In genomic region chr14:80211143-80212024, GRCh38 we compare ENCODE assay signal across 9 cellular contexts. TPM values are rescaled to one million over a fixed set of nuclear protein-coding genes. Genes with fewer than 3 reads are reported as not detected.
DNase-seq lines count a peak whose midpoint lies in the region; ATAC-seq and TF ChIP-seq lines count a peak whose summit lies in the region.
"Had no signal": no experiment of that assay in that cellular context is flagged by ENCODE, and none has a peak within 500 bp of the region (broad histone marks: within the 10 kb centered on the region; RNA-seq: fewer than 3 reads in every experiment).

TSS of gene DIO2 (minus strand) at chr14:80211504. CDS start at chr14:80211472, 32 bp downstream.

- no CpG with 5 or more reads among the region's 17 CpGs for WGBS in H9 (ENCODE audit: extremely low coverage, insufficient read length, low lambda C conversion rate)
- 13 to 30% methylated on average over 17 of the region's 17 CpGs for WGBS in testis, 2 donors

- no peak within 1 kb of the TSS for H3K23ac ChIP-seq in H9 (ENCODE audit: insufficient read length, low read depth, low read length)

- no peak within 1 kb of the TSS for H2BK12ac ChIP-seq in H9 (ENCODE audit: insufficient read length, low read depth, low read length)

- TF ChIP-seq CTCF in H9 (conservative IDR thresholded peaks at IDR 0.05) (no peak), breast epithelium (IDR thresholded peaks at IDR 0.05) (no peak), testis (IDR thresholded peaks at IDR 0.05) (no peak)

- H3K27ac ChIP-seq in H9 (ENCODE audit: insufficient read length, low read depth, low read length) = no peak within 1 kb of the TSS
- H3K27ac ChIP-seq in breast epithelium = no peak within 1 kb of the TSS
- H3K27ac ChIP-seq in testis = no peak within 1 kb of the TSS
- H3K27ac ChIP-seq: cardiac muscle cell had no signal

- H4K8ac ChIP-seq in H9 (replicated peaks; ENCODE audit: insufficient read length, low read depth, low read length) = no peak within 1 kb of the TSS

- H3K18ac ChIP-seq in H9 (ENCODE audit: insufficient read length, low read depth, low read length) = no peak within 1 kb of the TSS

- H3K27me3 ChIP-seq in H9 (ENCODE audit: insufficient read depth, low read length) = no peaks in the 10 kb centered on the region; the same call in 1 of the 2 replicates
- no peaks in the 10 kb centered on the region for H3K27me3 ChIP-seq in breast epithelium
- no peaks in the 10 kb centered on the region for H3K27me3 ChIP-seq in testis
- H3K27me3 ChIP-seq: cardiac muscle cell had no signal

- H3K4ac ChIP-seq in H9 (ENCODE audit: low read depth, low read length) = no peak within 1 kb of the TSS

- H3K4me1 Mint-ChIP-seq in H9 = peaks cover 11 to 16% of the 10 kb centered on the region in 2 experiments

- no peak within 1 kb of the TSS for H3K56ac ChIP-seq in H9 (ENCODE audit: insufficient read length, low read depth, low read length)

- no peak within 1 kb of the TSS for H2BK15ac ChIP-seq in H9 (ENCODE audit: low read depth, low read length)

- no peak within 1 kb of the TSS for H2BK5ac ChIP-seq in H9 (ENCODE audit: insufficient read length, low read length)

- ATAC-seq in left lobe of liver = peak; percentile 66

- H3K36me3 ChIP-seq in breast epithelium (no peaks in the 10 kb centered on the region), testis (ENCODE audit: low read depth, missing control alignments) (no peaks in the 10 kb centered on the region)
- H3K36me3 ChIP-seq: cardiac muscle cell had no signal

- peaks cover 14% of the 10 kb centered on the region for H3K27me3 Mint-ChIP-seq in H9 (ENCODE audit: low read depth)

- DNase-seq in H9 (peak; percentile 36), breast epithelium (ENCODE audit: low spot score in 2 of 2) (no peak), left lobe of liver (ENCODE audit: low spot score) (no peak), testis (peak; percentile 42), ureter (ENCODE audit: low spot score) (no peak), SKM-1 treated with dmso at 0.1 percent for 144 hours (lab: John Stamatoyannopoulos, UW; ENCODE audit: unreplicated experiment) (no peak), NCI-H2196 (lab: John Stamatoyannopoulos, UW; ENCODE audit: unreplicated experiment) (no peak), NCI-H1092 (lab: John Stamatoyannopoulos, UW) (no peak)

- H3K4me1 ChIP-seq in H9 (ENCODE audit: insufficient read depth, low read length) (no peaks in the 10 kb centered on the region; the same call in 1 of the 2 replicates), breast epithelium (no peaks in the 10 kb centered on the region), testis (no peaks in the 10 kb centered on the region)

- TF ChIP-seq POLR2A in breast epithelium (IDR thresholded peaks at IDR 0.05) = no peak
- TF ChIP-seq POLR2A in testis (IDR thresholded peaks at IDR 0.05) = no peak

- H3K4me3 ChIP-seq in breast epithelium (peak within 1 kb of the TSS; percentile 22 to 52 (median 37)), testis (no peak within 1 kb of the TSS)
- H3K4me3 ChIP-seq: cardiac muscle cell had no signal

- H4K5ac ChIP-seq in H9 (ENCODE audit: insufficient read length, low read depth, low read length) = no peak within 1 kb of the TSS

- H3T11ph ChIP-seq in H9 (ENCODE audit: low read length) = no peak within 1 kb of the TSS

- no peak within 1 kb of the TSS for H3K4me3 Mint-ChIP-seq in H9

- H3K36me3 Mint-ChIP-seq in H9 (ENCODE audit: insufficient read depth in 1 of 3, low read depth in 3 of 3) = no peaks in the 10 kb centered on the region

- no peak within 1 kb of the TSS for H3K4me2 ChIP-seq in H9 (ENCODE audit: insufficient read depth, insufficient read length, low read length)

- H2BK20ac ChIP-seq in H9 (ENCODE audit: low read depth, low read length, poor library complexity, severe bottlenecking) = no peak within 1 kb of the TSS

- no peak within 1 kb of the TSS for H2AFZ ChIP-seq in H9 (ENCODE audit: low read length)

- no peak within 1 kb of the TSS for H2AK5ac ChIP-seq in H9 (ENCODE audit: insufficient read length, low read length)

- H3K23me2 ChIP-seq in H9 (ENCODE audit: insufficient read length, low read depth, low read length, poor library complexity, severe bottlenecking) = no peaks in the 10 kb centered on the region

- peak within 1 kb of the TSS in 1 of 3 experiments; percentile 9; a peak in 1 of 7 replicates for H3K27ac Mint-ChIP-seq in H9

- H4K20me1 ChIP-seq in H9 (ENCODE audit: control insufficient read depth, insufficient read depth, insufficient read length) = no peaks in the 10 kb centered on the region

- H3K9me3 Mint-ChIP-seq in H9 = no peaks in the 10 kb centered on the region

- H4K91ac ChIP-seq in H9 (ENCODE audit: insufficient read length, low read depth, low read length) = no peak within 1 kb of the TSS

- H2BK120ac ChIP-seq in H9 (ENCODE audit: low read depth, low read length, poor library complexity, severe bottlenecking) = no peak within 1 kb of the TSS

- no peaks in the 10 kb centered on the region for H3K79me1 ChIP-seq in H9 (ENCODE audit: insufficient read depth, low read depth, low read length, poor library complexity, severe bottlenecking)

- no peaks in the 10 kb centered on the region for H3K79me2 ChIP-seq in H9 (ENCODE audit: insufficient read depth, low read length)

- intact Hi-C loops in breast epithelium (cut with DNase I; ENCODE audit: low total_unique reads) (no loop called here), testis (cut with DNase I; ENCODE audit: low total_unique reads) (no loop called here)

- no peak within 1 kb of the TSS for H3K14ac ChIP-seq in H9 (ENCODE audit: insufficient read depth, low read length)

- no peaks in the 10 kb centered on the region for H3K9me3 ChIP-seq in H9 (ENCODE audit: control insufficient read depth, low read depth, low read length)
- no peaks in the 10 kb centered on the region for H3K9me3 ChIP-seq in breast epithelium
- no peaks in the 10 kb centered on the region for H3K9me3 ChIP-seq in testis

- no peak within 1 kb of the TSS for H3K9ac ChIP-seq in H9 (ENCODE audit: extremely low read depth, insufficient read length, low read length)

RNA-seq across cellular contexts. Expression of gene DIO2, which starts in this region (rescaled TPM):
- total RNA-seq in H9 (2021) = not detected in 2 replicates
- total RNA-seq in breast epithelium = 1 to 10 TPM; 2.2 to 2.6 (median 2.3) TPM
- 0.10 TPM for total RNA-seq in left lobe of liver
- total RNA-seq in testis = 1 to 10 TPM; 3.8 to 4.9 TPM
- 10.9 TPM for polyA plus RNA-seq in testis (ENCODE audit: insufficient read depth, low read depth, low replicate concordance)
- total RNA-seq in ureter = 4.8 TPM

Comparison
In these comparisons a context has a peak if more than half of its experiments do, and no peak if none do; other contexts are left out.
1. Peak in DNase-seq in H9; RNA of the gene not detected or under 1 TPM.
2. Peak in ATAC-seq in left lobe of liver; RNA of the gene not detected or under 1 TPM.
3. H3K4me3 ChIP-seq: peak in breast epithelium (3 of 3); none in testis (0 of 2).